Comparison of ENCODE assay signal across 20 cellular contexts in genomic region chr19:45245334-45245787, GRCh38. TPM values are rescaled to one million over a fixed set of nuclear protein-coding genes. Genes with fewer than 3 reads are reported as not detected.
A peak's percentile ranks its signal among the peaks of the same experiment; 100 is the strongest.
DNase-seq lines count a peak whose midpoint lies in the region; ATAC-seq and TF ChIP-seq lines count a peak whose summit lies in the region.
"Had no signal": no experiment of that assay in that cellular context is flagged by ENCODE, and none has a peak within 500 bp of the region (broad histone marks: within the 10 kb centered on the region; RNA-seq: fewer than 3 reads in every experiment).

EXOC3L2 (minus strand) TSS chr19:45245407; CDS start chr19:45239045, 6,362 bp downstream.

- TF ChIP-seq POLR2A in breast epithelium (IDR thresholded peaks at IDR 0.05) (no peak), spleen (IDR thresholded peaks at IDR 0.05) (no peak)

- peaks cover 12% of the 10 kb centered on the region for H3K4me1 ChIP-seq in NT2/D1 (ENCODE audit: insufficient read depth, insufficient read length)
- no peaks in the 10 kb centered on the region for H3K4me1 ChIP-seq in breast epithelium
- H3K4me1 ChIP-seq in liver (ENCODE audit: control insufficient read depth in 4 of 4, insufficient read depth in 4 of 4, low read length in 3 of 4), result peaks cover 0 to 9% (median 3%) of the 10 kb centered on the region in 4 donors
- peaks cover 13 to 78% (median 38%) of the 10 kb centered on the region in 6 donors for H3K4me1 ChIP-seq in spleen
- H3K4me1 ChIP-seq in aorta (ENCODE audit: control insufficient read depth in 1 of 2, insufficient read depth in 2 of 2, low read length in 2 of 2), result no peaks in the 10 kb centered on the region

- intact Hi-C loops in breast epithelium (cut with DNase I; ENCODE audit: low total_unique reads), result loop anchor here (10.0 kb wide), 1 partner anchor 1709 kb away; no protein-coding TSS in a partner anchor
- intact Hi-C loops in spleen (cut with DNase I; ENCODE audit: low total_unique reads), result no loop called here
- intact Hi-C loops in aorta (cut with DNase I), result no loop called here

- ATAC-seq in GM21360 (IDR thresholded peaks at IDR 0.05; ENCODE audit: unreplicated experiment) (no peak), aorta (ENCODE audit: low FRiP score) (no peak)
- ATAC-seq: activated CD8-positive, alpha-beta memory T cell treated with anti-CD3 and anti-CD28 coated beads, Interleukin-2, amount 10 ng/mL, durations not matched to agents 7 days and 5 days; GM12878; PC-3 had no signal

- no peak for TF ChIP-seq RAD21 in liver (IDR thresholded peaks at IDR 0.05)

- no peak for DNase-seq in NT2/D1 (ENCODE audit: low read depth, low spot score)
- DNase-seq in breast epithelium (ENCODE audit: low spot score in 2 of 2), result no peak
- DNase-seq in spleen, result no peak
- no peak for DNase-seq in NCI-H128 (lab: John Stamatoyannopoulos, UW; ENCODE audit: unreplicated experiment)
- DNase-seq in aorta, result no peak
- DNase-seq in amniotic stem cell (lab: John Stamatoyannopoulos, UW), result no peak
- DNase-seq: activated B cell treated with CpG ODN at 0.5 μM for 24 hours; activated CD8-positive, alpha-beta memory T cell treated with anti-CD3 and anti-CD28 coated beads, Interleukin-2, amount 10 ng/mL, durations not matched to agents 7 days and 5 days; activated naive CD4-positive, alpha-beta T cell treated with Interleukin-2 at 50 U/mL for 16 hours; C1 segment of cervical spinal cord; cerebellar nuclear complex; DMS79 treated with DMSO at 0.1 percent for 48 hours; NCI-H1105 treated with DMSO at 0.1 percent for 48 hours; PC-3; substantia nigra; SW 1271 had no signal

- H3K36me3 ChIP-seq in NT2/D1 (ENCODE audit: insufficient read depth, insufficient read length, low read length) (no peaks in the 10 kb centered on the region), breast epithelium (no peaks in the 10 kb centered on the region), liver (ENCODE audit: control insufficient read depth in 4 of 4, insufficient read depth in 3 of 4, low read depth in 1 of 4, low read length in 3 of 4) (no peaks in the 10 kb centered on the region), spleen (no peaks in the 10 kb centered on the region), aorta (ENCODE audit: control insufficient read depth in 1 of 2, insufficient read depth in 2 of 2, low read length in 1 of 2) (no peaks in the 10 kb centered on the region)

- no peaks in the 10 kb centered on the region for H3K9me3 ChIP-seq in NT2/D1 (ENCODE audit: insufficient read depth, low read length)
- H3K9me3 ChIP-seq in breast epithelium, result no peaks in the 10 kb centered on the region
- H3K9me3 ChIP-seq in liver (ENCODE audit: control insufficient read depth in 4 of 4, low read length in 3 of 4), result no peaks in the 10 kb centered on the region
- H3K9me3 ChIP-seq in spleen, result no peaks in the 10 kb centered on the region
- no peaks in the 10 kb centered on the region for H3K9me3 ChIP-seq in aorta (ENCODE audit: control insufficient read depth, low read length)

- no peak for TF ChIP-seq CTCF in breast epithelium (IDR thresholded peaks at IDR 0.05)
- TF ChIP-seq CTCF in liver (IDR thresholded peaks at IDR 0.05; ENCODE audit: low read depth, low read length, missing input control), result no peak
- TF ChIP-seq CTCF in spleen (IDR thresholded peaks at IDR 0.05 in 8 of 11, conservative IDR thresholded peaks at IDR 0.05 in 3 of 11), result no peak

- H3K9ac ChIP-seq in NT2/D1 (ENCODE audit: insufficient read length, low read depth), result peak within 1 kb of the TSS; percentile 4
- H3K9ac ChIP-seq in liver (ENCODE audit: low read depth in 1 of 2, low read length in 2 of 2), result no peak within 1 kb of the TSS

- peaks cover 10% of the 10 kb centered on the region for H3K27me3 ChIP-seq in NT2/D1 (ENCODE audit: insufficient read depth, insufficient read length)
- H3K27me3 ChIP-seq in breast epithelium, result no peaks in the 10 kb centered on the region
- no peaks in the 10 kb centered on the region for H3K27me3 ChIP-seq in liver (ENCODE audit: control insufficient read depth in 4 of 4, insufficient read depth in 4 of 4, low read length in 3 of 4)
- peaks cover 0 to 5% (median 0%) of the 10 kb centered on the region in 7 donors for H3K27me3 ChIP-seq in spleen (replicated peaks in 1 of 7)
- no peaks in the 10 kb centered on the region for H3K27me3 ChIP-seq in aorta (ENCODE audit: control insufficient read depth in 1 of 2, insufficient read depth in 2 of 2, low read length in 1 of 2)

- 65% methylated on average over 17 of the region's 17 CpGs for whole genome bisulfite sequencing in liver
- 38 to 65% (median 57%) methylated on average over 16 to 17 of the region's 17 CpGs for WGBS in spleen, 5 donors
- WGBS in aorta, 2 donors, result 67 to 72% methylated on average over 12 to 17 of the region's 17 CpGs

- H3K27ac ChIP-seq in breast epithelium (peak within 1 kb of the TSS in 1 of 2 donors; percentile 55), liver (ENCODE audit: low read depth in 1 of 2, low read length in 2 of 2) (peak within 1 kb of the TSS; percentile 20 to 37), spleen (peak within 1 kb of the TSS; percentile 19 to 75 (median 62)), aorta (ENCODE audit: low read depth in 1 of 2, low read length in 2 of 2) (no peak within 1 kb of the TSS)

- H3K4me3 ChIP-seq in NT2/D1 (ENCODE audit: insufficient read length, low read depth) (no peak within 1 kb of the TSS), breast epithelium (peak within 1 kb of the TSS in 2 of 3 donors; percentile 6 to 33), liver (ENCODE audit: low read depth in 1 of 3, low read length in 3 of 3) (peak within 1 kb of the TSS in 2 of 3 donors; percentile 2 to 28), spleen (peak within 1 kb of the TSS; percentile 5 to 55 (median 28)), aorta (ENCODE audit: low read length in 2 of 2) (no peak within 1 kb of the TSS)
- H3K4me3 ChIP-seq: GM12878 had no signal

TF ChIP-seq in liver, 16 proteins besides CTCF, POLR2A, EP300 and RAD21:
- no peak for TF ChIP-seq SP1 (IDR thresholded peaks at IDR 0.05)
- TF ChIP-seq FOXA1 (IDR thresholded peaks at IDR 0.05), result no peak
- no peak for TF ChIP-seq ATF3 (IDR thresholded peaks at IDR 0.05)
- TF ChIP-seq NR2F2 (IDR thresholded peaks at IDR 0.05), result peak; percentile 70
- TF ChIP-seq EGR1 (IDR thresholded peaks at IDR 0.05; ENCODE audit: low read depth in 2 of 2), result no peak
- no peak for TF ChIP-seq YY1 (IDR thresholded peaks at IDR 0.05)
- no peak for TF ChIP-seq HNF4A (conservative IDR thresholded peaks at IDR 0.05)

RNA-seq across cellular contexts. Expression of gene EXOC3L2, which starts in this region (rescaled TPM):
- total RNA-seq in breast epithelium (1 to 10 TPM in 1 of 3 donors, under 1 TPM in 2; 0.44 to 2.3 (median 0.64) TPM), liver (1 to 10 TPM; 4.0 to 7.3 TPM), spleen (10 to 100 TPM in 6 of 7 donors, 1 to 10 TPM in 1; 8.7 to 22.7 (median 16.4) TPM), aorta (10 to 100 TPM; 10.8 to 13.9 TPM)
- polyA plus RNA-seq in liver (1 to 10 TPM; 1.3 to 4.2 TPM), spleen (1 to 10 TPM; 1.9 to 9.0 (median 2.5) TPM), aorta (under 1 TPM; 0.50 to 0.67 TPM)
- total RNA-seq: activated B cell treated with CpG ODN at 0.5 μM for 24 hours; activated CD8-positive, alpha-beta memory T cell treated with anti-CD3 and anti-CD28 coated beads, Interleukin-2, amount 10 ng/mL, durations not matched to agents 7 days and 5 days; GM12878; NCI-H460; PC-3 had no signal
- polyA plus RNA-seq: GM12878 had no signal

Comparison
In these comparisons a context has a peak if more than half of its experiments do, and no peak if none do; other contexts are left out.
1. H3K4me3 ChIP-seq: peak in breast epithelium (2 of 3), liver (2 of 3) and spleen (8 of 8); none in NT2/D1 (single experiment) and aorta (0 of 2).
2. H3K27ac ChIP-seq: peak in liver (2 of 2) and spleen (8 of 8); none in aorta (0 of 2).